ENCODE assay signal across 1 cellular context in genomic region chr20:462199-462991, GRCh38.
A peak's percentile ranks its signal among the peaks of the same experiment; 100 is the strongest.
TF ChIP-seq lines count a peak whose summit lies in the region.

Gene TBC1D20 (minus strand): TSS chr20:462533. CDS start chr20:462405, 128 bp downstream.

TF ChIP-seq in HepG2, 621 proteins besides CTCF, POLR2A, EP300 and RAD21 (continued from another document and continues in another):
- peak; percentile 71; the same call in 1 of the 2 replicates for TF ChIP-seq SAFB2 (CRISPR knock-in tag; IDR thresholded peaks at IDR 0.05; ENCODE audit: borderline replicate concordance, low read depth)
- TF ChIP-seq TERF1 (CRISPR knock-in tag; IDR thresholded peaks at IDR 0.05), result no peak
- peak; percentile 21; the same call in 1 of the 2 replicates for TF ChIP-seq SMAD9 (CRISPR knock-in tag; IDR thresholded peaks at IDR 0.05)
- TF ChIP-seq ZMAT3 (CRISPR knock-in tag; conservative IDR thresholded peaks at IDR 0.05), result no peak
- TF ChIP-seq ONECUT2 (CRISPR knock-in tag; IDR thresholded peaks at IDR 0.05), result 0 out of 2 replicates have a peak, but pooled peaks have one; percentile 14
- TF ChIP-seq ZNF766 (CRISPR knock-in tag; IDR thresholded peaks at IDR 0.05; ENCODE audit: borderline replicate concordance), result no peak
- TF ChIP-seq ZNF619 (CRISPR knock-in tag; IDR thresholded peaks at IDR 0.05), result 0 out of 2 replicates have a peak, but pooled peaks have one; percentile 8
- TF ChIP-seq ZBTB42 (CRISPR knock-in tag; IDR thresholded peaks at IDR 0.05), result 0 out of 2 replicates have a peak, but pooled peaks have one; percentile 66
- TF ChIP-seq KMT2A (CRISPR knock-in tag; IDR thresholded peaks at IDR 0.05), result peak; percentile 84
- TF ChIP-seq REL (CRISPR knock-in tag; conservative IDR thresholded peaks at IDR 0.05), result no peak
- TF ChIP-seq NCOR1 (IDR thresholded peaks at IDR 0.05; ENCODE audit: borderline replicate concordance, low read length), result no peak
- TF ChIP-seq SP4 (CRISPR knock-in tag; IDR thresholded peaks at IDR 0.05), result peak; percentile 77
- TF ChIP-seq, protein P1, sequence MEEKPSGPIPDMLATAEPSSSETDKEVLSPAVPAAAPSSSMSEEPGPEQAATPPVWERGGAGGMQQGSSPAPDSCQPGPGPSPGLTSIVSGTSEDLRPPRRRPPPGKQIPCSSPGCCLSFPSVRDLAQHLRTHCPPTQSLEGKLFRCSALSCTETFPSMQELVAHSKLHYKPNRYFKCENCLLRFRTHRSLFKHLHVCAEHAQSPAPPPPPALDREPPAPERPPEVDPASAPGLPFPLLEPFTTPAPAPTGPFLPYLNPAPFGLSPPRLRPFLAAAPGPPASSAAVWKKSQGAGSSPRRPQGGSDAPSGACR (CRISPR knock-in tag; IDR thresholded peaks at IDR 0.05), result no peak
- TF ChIP-seq, protein P2, sequence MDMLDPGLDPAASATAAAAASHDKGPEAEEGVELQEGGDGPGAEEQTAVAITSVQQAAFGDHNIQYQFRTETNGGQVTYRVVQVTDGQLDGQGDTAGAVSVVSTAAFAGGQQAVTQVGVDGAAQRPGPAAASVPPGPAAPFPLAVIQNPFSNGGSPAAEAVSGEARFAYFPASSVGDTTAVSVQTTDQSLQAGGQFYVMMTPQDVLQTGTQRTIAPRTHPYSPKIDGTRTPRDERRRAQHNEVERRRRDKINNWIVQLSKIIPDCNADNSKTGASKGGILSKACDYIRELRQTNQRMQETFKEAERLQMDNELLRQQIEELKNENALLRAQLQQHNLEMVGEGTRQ (IDR thresholded peaks at IDR 0.05; ENCODE audit: low read depth, low read length), result peak; percentile 95
- TF ChIP-seq, protein P2 (CRISPR knock-in tag; IDR thresholded peaks at IDR 0.05; ENCODE audit: borderline replicate concordance), result peak; percentile 78; the same call in 1 of the 2 replicates
- TF ChIP-seq XBP1 (CRISPR knock-in tag; IDR thresholded peaks at IDR 0.05), result no peak
- no peak for TF ChIP-seq HNRNPK (IDR thresholded peaks at IDR 0.05; ENCODE audit: low read depth, low read length, poor library complexity, severe bottlenecking)
- TF ChIP-seq CEBPZ (IDR thresholded peaks at IDR 0.05; ENCODE audit: low read length), result no peak
- no peak for TF ChIP-seq ZNF367 (CRISPR knock-in tag; IDR thresholded peaks at IDR 0.05; ENCODE audit: borderline replicate concordance)
- TF ChIP-seq ETV6 (CRISPR knock-in tag; conservative IDR thresholded peaks at IDR 0.05), result no peak
- peak; percentile 38; the same call in 1 of the 2 replicates for TF ChIP-seq BCL6 (CRISPR knock-in tag; IDR thresholded peaks at IDR 0.05)
- no peak for TF ChIP-seq NFRKB (IDR thresholded peaks at IDR 0.05)
- no peak for TF ChIP-seq KLF9 (CRISPR knock-in tag; IDR thresholded peaks at IDR 0.05; ENCODE audit: low read depth)
- TF ChIP-seq NFKB2 (CRISPR knock-in tag; IDR thresholded peaks at IDR 0.05; ENCODE audit: borderline replicate concordance), result peak; percentile 83; the same call in 1 of the 2 replicates
- no peak for TF ChIP-seq PHB2 (IDR thresholded peaks at IDR 0.05; ENCODE audit: partially characterized antibody)
- TF ChIP-seq ZNF746 (CRISPR knock-in tag; IDR thresholded peaks at IDR 0.05), result 0 out of 2 replicates have a peak, but pooled peaks have one; percentile 55
- peak; percentile 40; the same call in 1 of the 2 replicates for TF ChIP-seq PRDM15 (CRISPR knock-in tag; IDR thresholded peaks at IDR 0.05)
- TF ChIP-seq, protein P3, sequence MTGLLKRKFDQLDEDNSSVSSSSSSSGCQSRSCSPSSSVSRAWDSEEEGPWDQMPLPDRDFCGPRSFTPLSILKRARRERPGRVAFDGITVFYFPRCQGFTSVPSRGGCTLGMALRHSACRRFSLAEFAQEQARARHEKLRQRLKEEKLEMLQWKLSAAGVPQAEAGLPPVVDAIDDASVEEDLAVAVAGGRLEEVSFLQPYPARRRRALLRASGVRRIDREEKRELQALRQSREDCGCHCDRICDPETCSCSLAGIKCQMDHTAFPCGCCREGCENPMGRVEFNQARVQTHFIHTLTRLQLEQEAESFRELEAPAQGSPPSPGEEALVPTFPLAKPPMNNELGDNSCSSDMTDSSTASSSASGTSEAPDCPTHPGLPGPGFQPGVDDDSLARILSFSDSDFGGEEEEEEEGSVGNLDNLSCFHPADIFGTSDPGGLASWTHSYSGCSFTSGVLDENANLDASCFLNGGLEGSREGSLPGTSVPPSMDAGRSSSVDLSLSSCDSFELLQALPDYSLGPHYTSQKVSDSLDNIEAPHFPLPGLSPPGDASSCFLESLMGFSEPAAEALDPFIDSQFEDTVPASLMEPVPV (CRISPR knock-in tag; IDR thresholded peaks at IDR 0.05), result no peak; the same call in 1 of the 2 replicates
- TF ChIP-seq ZBTB20 (CRISPR knock-in tag; IDR thresholded peaks at IDR 0.05; ENCODE audit: borderline replicate concordance, low read depth), result peak; percentile 16; the same call in 1 of the 2 replicates
- no peak for TF ChIP-seq GFI1 (CRISPR knock-in tag; IDR thresholded peaks at IDR 0.05; ENCODE audit: borderline replicate concordance)
- peak; percentile 82 for TF ChIP-seq SMAD3 (CRISPR knock-in tag; IDR thresholded peaks at IDR 0.05)
- no peak for TF ChIP-seq ZFP62 (CRISPR knock-in tag; IDR thresholded peaks at IDR 0.05)
- 0 out of 2 replicates have a peak, but pooled peaks have one; percentile 24 for TF ChIP-seq NFYB (CRISPR knock-in tag; IDR thresholded peaks at IDR 0.05)
- TF ChIP-seq, protein P4, sequence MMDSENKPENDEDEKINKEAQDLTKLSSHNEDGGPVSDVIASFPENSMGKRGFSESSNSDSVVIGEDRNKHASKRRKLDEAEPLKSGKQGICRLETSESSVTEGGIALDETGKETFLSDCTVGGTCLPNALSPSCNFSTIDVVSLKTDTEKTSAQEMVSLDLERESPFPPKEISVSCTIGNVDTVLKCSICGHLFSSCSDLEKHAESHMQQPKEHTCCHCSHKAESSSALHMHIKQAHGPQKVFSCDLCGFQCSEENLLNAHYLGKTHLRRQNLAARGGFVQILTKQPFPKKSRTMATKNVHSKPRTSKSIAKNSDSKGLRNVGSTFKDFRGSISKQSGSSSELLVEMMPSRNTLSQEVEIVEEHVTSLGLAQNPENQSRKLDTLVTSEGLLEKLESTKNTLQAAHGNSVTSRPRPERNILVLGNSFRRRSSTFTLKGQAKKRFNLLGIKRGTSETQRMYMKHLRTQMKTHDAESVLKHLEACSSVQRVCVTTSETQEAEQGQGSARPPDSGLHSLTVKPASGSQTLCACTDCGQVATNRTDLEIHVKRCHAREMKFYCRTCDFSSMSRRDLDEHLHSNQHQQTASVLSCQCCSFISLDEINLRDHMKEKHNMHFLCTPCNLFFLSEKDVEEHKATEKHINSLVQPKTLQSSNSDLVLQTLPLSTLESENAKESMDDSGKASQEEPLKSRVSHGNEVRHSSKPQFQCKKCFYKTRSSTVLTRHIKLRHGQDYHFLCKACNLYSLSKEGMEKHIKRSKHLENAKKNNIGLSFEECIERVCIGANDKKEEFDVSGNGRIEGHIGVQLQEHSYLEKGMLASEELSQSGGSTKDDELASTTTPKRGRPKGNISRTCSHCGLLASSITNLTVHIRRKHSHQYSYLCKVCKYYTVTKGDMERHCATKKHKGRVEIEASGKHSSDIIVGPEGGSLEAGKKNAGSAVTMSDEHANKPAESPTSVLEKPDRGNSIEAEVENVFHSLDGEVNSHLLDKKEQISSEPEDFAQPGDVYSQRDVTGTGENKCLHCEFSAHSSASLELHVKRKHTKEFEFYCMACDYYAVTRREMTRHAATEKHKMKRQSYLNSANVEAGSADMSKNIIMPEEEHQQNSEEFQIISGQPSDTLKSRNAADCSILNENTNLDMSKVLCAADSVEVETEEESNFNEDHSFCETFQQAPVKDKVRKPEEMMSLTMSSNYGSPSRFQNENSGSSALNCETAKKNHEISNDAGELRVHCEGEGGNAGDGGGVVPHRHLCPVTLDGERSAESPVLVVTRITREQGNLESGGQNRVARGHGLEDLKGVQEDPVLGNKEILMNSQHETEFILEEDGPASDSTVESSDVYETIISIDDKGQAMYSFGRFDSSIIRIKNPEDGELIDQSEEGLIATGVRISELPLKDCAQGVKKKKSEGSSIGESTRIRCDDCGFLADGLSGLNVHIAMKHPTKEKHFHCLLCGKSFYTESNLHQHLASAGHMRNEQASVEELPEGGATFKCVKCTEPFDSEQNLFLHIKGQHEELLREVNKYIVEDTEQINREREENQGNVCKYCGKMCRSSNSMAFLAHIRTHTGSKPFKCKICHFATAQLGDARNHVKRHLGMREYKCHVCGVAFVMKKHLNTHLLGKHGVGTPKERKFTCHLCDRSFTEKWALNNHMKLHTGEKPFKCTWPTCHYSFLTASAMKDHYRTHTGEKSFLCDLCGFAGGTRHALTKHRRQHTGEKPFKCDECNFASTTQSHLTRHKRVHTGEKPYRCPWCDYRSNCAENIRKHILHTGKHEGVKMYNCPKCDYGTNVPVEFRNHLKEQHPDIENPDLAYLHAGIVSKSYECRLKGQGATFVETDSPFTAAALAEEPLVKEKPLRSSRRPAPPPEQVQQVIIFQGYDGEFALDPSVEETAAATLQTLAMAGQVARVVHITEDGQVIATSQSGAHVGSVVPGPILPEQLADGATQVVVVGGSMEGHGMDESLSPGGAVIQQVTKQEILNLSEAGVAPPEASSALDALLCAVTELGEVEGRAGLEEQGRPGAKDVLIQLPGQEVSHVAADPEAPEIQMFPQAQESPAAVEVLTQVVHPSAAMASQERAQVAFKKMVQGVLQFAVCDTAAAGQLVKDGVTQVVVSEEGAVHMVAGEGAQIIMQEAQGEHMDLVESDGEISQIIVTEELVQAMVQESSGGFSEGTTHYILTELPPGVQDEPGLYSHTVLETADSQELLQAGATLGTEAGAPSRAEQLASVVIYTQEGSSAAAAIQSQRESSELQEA (CRISPR knock-in tag; IDR thresholded peaks at IDR 0.05; ENCODE audit: not compliant biosample characterization), result no peak
- peak; percentile 80 for TF ChIP-seq MED1 (CRISPR knock-in tag; IDR thresholded peaks at IDR 0.05)
- TF ChIP-seq, protein P5, sequence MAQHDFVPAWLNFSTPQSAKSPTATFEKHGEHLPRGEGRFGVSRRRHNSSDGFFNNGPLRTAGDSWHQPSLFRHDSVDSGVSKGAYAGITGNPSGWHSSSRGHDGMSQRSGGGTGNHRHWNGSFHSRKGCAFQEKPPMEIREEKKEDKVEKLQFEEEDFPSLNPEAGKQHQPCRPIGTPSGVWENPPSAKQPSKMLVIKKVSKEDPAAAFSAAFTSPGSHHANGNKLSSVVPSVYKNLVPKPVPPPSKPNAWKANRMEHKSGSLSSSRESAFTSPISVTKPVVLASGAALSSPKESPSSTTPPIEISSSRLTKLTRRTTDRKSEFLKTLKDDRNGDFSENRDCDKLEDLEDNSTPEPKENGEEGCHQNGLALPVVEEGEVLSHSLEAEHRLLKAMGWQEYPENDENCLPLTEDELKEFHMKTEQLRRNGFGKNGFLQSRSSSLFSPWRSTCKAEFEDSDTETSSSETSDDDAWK (CRISPR knock-in tag; IDR thresholded peaks at IDR 0.05), result no peak
- TF ChIP-seq BORCS8-MEF2B (CRISPR knock-in tag; IDR thresholded peaks at IDR 0.05), result peak; percentile 51; the same call in 1 of the 2 replicates
